ENCODE assay signal across 8 cellular contexts in genomic region chrX:24465524-24465850, GRCh38. TPM values are rescaled to one million over a fixed set of nuclear protein-coding genes. Genes with fewer than 3 reads are reported as not detected.
DNase-seq lines count a peak whose midpoint lies in the region; ATAC-seq and TF ChIP-seq lines count a peak whose summit lies in the region.

No MANE protein-coding gene starts in this region.

- ATAC-seq in HG02642 (IDR thresholded peaks at IDR 0.05; ENCODE audit: poor library complexity, unreplicated experiment) (peak; percentile 22), T-cell (replicated peaks in 1 of 4) (peak in 3 of 4 experiments; percentile 10 to 16 (median 11)), GM18873 (IDR thresholded peaks at IDR 0.05; ENCODE audit: low FRiP score, unreplicated experiment) (no peak)

- peaks cover 0 to 1% (median 0%) of the 10 kb centered on the region in 3 donors for H3K36me3 Mint-ChIP-seq in CD8-positive, alpha-beta memory T cell
- no peaks in the 10 kb centered on the region for H3K36me3 Mint-ChIP-seq in T-cell

- H3K36me3 ChIP-seq in CD8-positive, alpha-beta memory T cell (ENCODE audit: insufficient read depth, low read length) = no peaks in the 10 kb centered on the region
- H3K36me3 ChIP-seq in esophagus squamous epithelium = no peaks in the 10 kb centered on the region

- intact Hi-C loops in esophagus squamous epithelium (cut with DNase I) = no loop called here

- peak overlapping the region; percentile 55 for H3K4me3 ChIP-seq in CD8-positive, alpha-beta memory T cell (ENCODE audit: low read length)
- peak overlapping the region; percentile 68 to 81 (median 68) for H3K4me3 ChIP-seq in esophagus squamous epithelium
- peak overlapping the region; percentile 56 for H3K4me3 ChIP-seq in retinal pigment epithelial cell (ENCODE audit: low read length)

- H3K27ac Mint-ChIP-seq in CD8-positive, alpha-beta memory T cell = peak overlapping the region; percentile 51 to 89 (median 68)
- peak overlapping the region; percentile 68 to 87 for H3K27ac Mint-ChIP-seq in T-cell

- CTCF ChIA-PET in CD8-positive, alpha-beta memory T cell (lab: Charles Lee) = interaction anchor here (1.5 to 3.6 kb wide), 3 partner anchors 14 to 69 kb away, joined by 5 to 22 read pairs (median 16); no protein-coding TSS in a partner anchor
- CTCF ChIA-PET in T-cell (lab: Charles Lee) = interaction anchor here (0.6 to 3.0 kb wide), 5 partner anchors 17 to 384 kb away, joined by 3 to 26 read pairs (median 6); no protein-coding TSS in a partner anchor

- peak in 2 of 5 donors; percentile 13 to 36 for DNase-seq in CD8-positive, alpha-beta memory T cell
- DNase-seq in T-cell (peak in 8 of 34 experiments; percentile 3 to 13 (median 8)), esophagus squamous epithelium (lab: John Stamatoyannopoulos, UW) (no peak), retinal pigment epithelial cell (ENCODE audit: low read depth) (no peak), UCSD-AML1 (lab: John Stamatoyannopoulos, UW; ENCODE audit: unreplicated experiment) (no peak), hippocampal formation (lab: John Stamatoyannopoulos, UW) (no peak)

- peaks cover 42 to 48% (median 45%) of the 10 kb centered on the region in 3 donors for H3K4me1 Mint-ChIP-seq in CD8-positive, alpha-beta memory T cell
- peaks cover 36 to 44% (median 40%) of the 10 kb centered on the region in 3 donors for H3K4me1 Mint-ChIP-seq in T-cell

- no peaks in the 10 kb centered on the region for H3K9me3 ChIP-seq in CD8-positive, alpha-beta memory T cell (ENCODE audit: low read length)
- no peaks in the 10 kb centered on the region for H3K9me3 ChIP-seq in esophagus squamous epithelium

- no peaks in the 10 kb centered on the region for H3K9me3 Mint-ChIP-seq in CD8-positive, alpha-beta memory T cell
- H3K9me3 Mint-ChIP-seq in T-cell = no peaks in the 10 kb centered on the region

- no peak for TF ChIP-seq POLR2A in esophagus squamous epithelium (IDR thresholded peaks at IDR 0.05)

- H3K27me3 ChIP-seq in CD8-positive, alpha-beta memory T cell (ENCODE audit: insufficient read depth, low read length, poor library complexity, severe bottlenecking) = no peaks in the 10 kb centered on the region
- H3K27me3 ChIP-seq in esophagus squamous epithelium = no peaks in the 10 kb centered on the region

- H3K27me3 Mint-ChIP-seq in CD8-positive, alpha-beta memory T cell = peaks cover 0 to 2% of the 10 kb centered on the region in 2 donors
- H3K27me3 Mint-ChIP-seq in T-cell = no peaks in the 10 kb centered on the region

- peak overlapping the region; percentile 74 for H3K27ac ChIP-seq in CD8-positive, alpha-beta memory T cell (ENCODE audit: low read depth, low read length)
- H3K27ac ChIP-seq in esophagus squamous epithelium = peak overlapping the region; percentile 80 to 87 (median 84)

- POLR2A ChIA-PET in CD8-positive, alpha-beta memory T cell (lab: Charles Lee) = interaction anchor here (0.6 to 3.6 kb wide), 5 partner anchors 14 to 411 kb away, joined by 3 to 34 read pairs (median 9); partner anchors contain the start of gene EIF2S3
- POLR2A ChIA-PET in T-cell (lab: Charles Lee) = interaction anchor here in 1 of 2 donors (0.6 to 3.0 kb wide), 4 partner anchors 14 to 51 kb away, joined by 3 to 16 read pairs (median 4); no protein-coding TSS in a partner anchor

- 5 to 64% methylated on average over 6 to 8 of the region's 27 CpGs for WGBS in esophagus squamous epithelium, 2 donors

- peaks cover 31% of the 10 kb centered on the region for H3K4me1 ChIP-seq in CD8-positive, alpha-beta memory T cell (ENCODE audit: insufficient read depth, low read length)
- H3K4me1 ChIP-seq in esophagus squamous epithelium = peaks cover 0 to 38% (median 0%) of the 10 kb centered on the region in 3 donors

- TF ChIP-seq CTCF in esophagus squamous epithelium (IDR thresholded peaks at IDR 0.05) (no peak), retinal pigment epithelial cell (conservative IDR thresholded peaks at IDR 0.05; ENCODE audit: low read depth, low read length) (no peak)

- H3K4me3 Mint-ChIP-seq in CD8-positive, alpha-beta memory T cell = peak overlapping the region; percentile 78 to 93 (median 87)
- peak overlapping the region; percentile 77 to 84 (median 84) for H3K4me3 Mint-ChIP-seq in T-cell

RNA-seq across cellular contexts. Expression of gene PDK3, which starts 0.4 kb away (rescaled TPM):
- total RNA-seq in CD8-positive, alpha-beta memory T cell = 10 to 100 TPM; 26.0 to 26.4 TPM
- 48.3 TPM for polyA plus RNA-seq in CD8-positive, alpha-beta memory T cell
- total RNA-seq in T-cell (10 to 100 TPM; 17.0 to 23.6 (median 19.9) TPM), esophagus squamous epithelium (10 to 100 TPM in 2 of 4 donors, 1 to 10 TPM in 2; 5.4 to 20.6 (median 12.8) TPM)
